Comparison of ENCODE assay signal across 20 cellular contexts in genomic region chr5:5291357-5291756, GRCh38.
DNase-seq lines count a peak whose midpoint lies in the region; ATAC-seq and TF ChIP-seq lines count a peak whose summit lies in the region.
"Had no signal": no experiment of that assay in that cellular context is flagged by ENCODE, and none has a peak within 500 bp of the region (broad histone marks: within the 10 kb centered on the region; RNA-seq: fewer than 3 reads in every experiment).

No MANE protein-coding gene starts in this region.

- H3K4me3 ChIP-seq in RWPE2 (ENCODE audit: severe bottlenecking): no peak overlapping the region
- H3K4me3 ChIP-seq in trophoblast cell (ENCODE audit: low read depth, low read length): no peak overlapping the region
- H3K4me3 ChIP-seq: lung, Peyer's patch, thoracic aorta had no signal

- H3K36me3 ChIP-seq in RWPE2 (ENCODE audit: low read depth): no peaks in the 10 kb centered on the region
- peaks cover 0 to 4% of the 10 kb centered on the region in 2 experiments for H3K36me3 ChIP-seq in trophoblast cell (ENCODE audit: control insufficient read depth in 1 of 2, insufficient read depth in 2 of 2, low read length in 2 of 2)
- H3K36me3 ChIP-seq: Peyer's patch, thoracic aorta had no signal

- H3K27me3 Mint-ChIP-seq in CD4-positive, alpha-beta T cell: no peaks in the 10 kb centered on the region
- H3K27me3 Mint-ChIP-seq: activated CD4-positive, alpha-beta T cell treated with anti-CD3 and anti-CD28 coated beads, Interleukin-2, amount 10 ng/mL, durations not matched to agents 24 days and 14 days; natural killer cell treated with Interleukin-12 subunit alpha and Interleukin-12 subunit beta and Interleukin-15 and Interleukin-18, amount 100 ng/mL, for 72 hours had no signal

- H2AFZ ChIP-seq in trophoblast cell (ENCODE audit: insufficient read depth, low read length, poor library complexity): no peak overlapping the region

- ATAC-seq in RWPE2 (ENCODE audit: low read depth): peak; percentile 15; the same call in 1 of the 3 replicates
- no peak for ATAC-seq in HG02759 (IDR thresholded peaks at IDR 0.05; ENCODE audit: unreplicated experiment)
- no peak for ATAC-seq in CD4-positive, alpha-beta T cell (ENCODE audit: poor library complexity)
- ATAC-seq: natural killer cell treated with Interleukin-12 subunit alpha and Interleukin-12 subunit beta and Interleukin-15 and Interleukin-18, amount 100 ng/mL, for 72 hours had no signal

- no peak overlapping the region for H2BK12ac ChIP-seq in trophoblast cell (ENCODE audit: low read length)

- H3K4ac ChIP-seq in trophoblast cell (ENCODE audit: low read depth, low read length): no peak overlapping the region

- no peak overlapping the region for H4K12ac ChIP-seq in trophoblast cell (ENCODE audit: low read depth, low read length)

- H3K9ac ChIP-seq in trophoblast cell (ENCODE audit: low read length): no peak overlapping the region

- H3K4me1 ChIP-seq in RWPE2 (ENCODE audit: insufficient read depth, poor library complexity, severe bottlenecking) (peaks cover 41% of the 10 kb centered on the region), trophoblast cell (ENCODE audit: control insufficient read depth in 1 of 2, insufficient read depth in 2 of 2, low read length in 2 of 2) (peaks cover 3 to 5% of the 10 kb centered on the region in 2 experiments)
- H3K4me1 ChIP-seq: Peyer's patch had no signal

- WGBS in trophoblast cell (ENCODE audit: extremely low coverage, insufficient coverage, insufficient read length): no CpG with 5 or more reads among the region's 7 CpGs

- POLR2A ChIA-PET in CD4-positive, alpha-beta T cell (lab: Charles Lee): no interaction called here

- DNase-seq in HK-2 (ENCODE audit: unreplicated experiment): peak; percentile 51
- DNase-seq in RWPE2 (ENCODE audit: low spot score): no peak
- peak; percentile 16 for DNase-seq in iris pigment epithelial cell (ENCODE audit: low read depth)
- DNase-seq in trophoblast cell: no peak
- no peak for DNase-seq in cerebellar cortex (ENCODE audit: low spot score)
- no peak for DNase-seq in NCI-H82 treated with DMSO at 0.1 percent for 48 hours (lab: John Stamatoyannopoulos, UW; ENCODE audit: unreplicated experiment)
- DNase-seq in CD4-positive, alpha-beta T cell: no peak
- DNase-seq: activated CD4-positive, alpha-beta T cell treated with anti-CD3 and anti-CD28 coated beads, Interleukin-2, amount 10 ng/mL, durations not matched to agents 24 days and 14 days; activated CD8-positive, alpha-beta memory T cell treated with anti-CD3 and anti-CD28 coated beads, Interleukin-2, amount 50 U/mL, for 48 hours; activated effector memory CD4-positive, alpha-beta T cell treated with anti-CD3 and anti-CD28 coated beads, Interleukin-2, amount 50 U/mL, for 16 hours; foreskin fibroblast; NCI-H1436; NCI-H2171; Peyer's patch; posterior cingulate gyrus; SW 1271 had no signal

- H3K23ac ChIP-seq in trophoblast cell (ENCODE audit: low read length): no peak overlapping the region

- H3K4me2 ChIP-seq in trophoblast cell (ENCODE audit: low read length): no peak overlapping the region

- no peaks in the 10 kb centered on the region for H3K27me3 ChIP-seq in RWPE2 (ENCODE audit: insufficient read depth, poor library complexity, severe bottlenecking)
- H3K27me3 ChIP-seq in trophoblast cell (ENCODE audit: insufficient read depth, low read length): no peaks in the 10 kb centered on the region
- H3K27me3 ChIP-seq in CD4-positive, alpha-beta T cell (ENCODE audit: control insufficient read depth, insufficient read depth, low read length): no peaks in the 10 kb centered on the region
- H3K27me3 ChIP-seq: Peyer's patch had no signal

- H3K27ac ChIP-seq in RWPE2 (ENCODE audit: poor library complexity, severe bottlenecking) (peak overlapping the region; percentile 82), trophoblast cell (ENCODE audit: low read depth, low read length) (no peak overlapping the region)
- H3K27ac ChIP-seq in CD4-positive, alpha-beta T cell (ENCODE audit: low read depth, low read length): no peak overlapping the region
- H3K27ac ChIP-seq: Peyer's patch, thoracic aorta had no signal

- peaks cover 12% of the 10 kb centered on the region for H3K79me1 ChIP-seq in trophoblast cell (ENCODE audit: low read length)

- H3K4me3 Mint-ChIP-seq in CD4-positive, alpha-beta T cell: no peak overlapping the region
- H3K4me3 Mint-ChIP-seq: activated CD4-positive, alpha-beta T cell treated with anti-CD3 and anti-CD28 coated beads, Interleukin-2, amount 10 ng/mL, durations not matched to agents 24 days and 14 days; natural killer cell treated with Interleukin-12 subunit alpha and Interleukin-12 subunit beta and Interleukin-15 and Interleukin-18, amount 100 ng/mL, for 72 hours had no signal

- H4K8ac ChIP-seq in trophoblast cell (ENCODE audit: low read depth, low read length): no peak overlapping the region

- intact Hi-C loops in CD4-positive, alpha-beta T cell (cut with DNase I, micrococcal nuclease): no loop called here

- no peak overlapping the region for H2AK5ac ChIP-seq in trophoblast cell (ENCODE audit: low read length)

- H3K27ac Mint-ChIP-seq in CD4-positive, alpha-beta T cell: no peak overlapping the region
- H3K27ac Mint-ChIP-seq: activated CD4-positive, alpha-beta T cell treated with anti-CD3 and anti-CD28 coated beads, Interleukin-2, amount 10 ng/mL, durations not matched to agents 24 days and 14 days; natural killer cell treated with Interleukin-12 subunit alpha and Interleukin-12 subunit beta and Interleukin-15 and Interleukin-18, amount 100 ng/mL, for 72 hours had no signal

- H3K79me2 ChIP-seq in trophoblast cell (ENCODE audit: control insufficient read depth, insufficient read depth, low read length, poor library complexity): no peaks in the 10 kb centered on the region

- H3K9me3 ChIP-seq in RWPE2 (ENCODE audit: severe bottlenecking): no peaks in the 10 kb centered on the region
- H3K9me3 ChIP-seq in trophoblast cell (ENCODE audit: insufficient read depth, low read depth, low read length): peaks cover 2% of the 10 kb centered on the region
- no peaks in the 10 kb centered on the region for H3K9me3 ChIP-seq in CD4-positive, alpha-beta T cell (ENCODE audit: control insufficient read depth, low read length)
- H3K9me3 ChIP-seq: Peyer's patch, thoracic aorta had no signal

- no peak overlapping the region for H4K91ac ChIP-seq in trophoblast cell (ENCODE audit: low read depth, low read length)

- H3K9me3 Mint-ChIP-seq in CD4-positive, alpha-beta T cell: peaks cover 2% of the 10 kb centered on the region
- H3K9me3 Mint-ChIP-seq: natural killer cell treated with Interleukin-12 subunit alpha and Interleukin-12 subunit beta and Interleukin-15 and Interleukin-18, amount 100 ng/mL, for 72 hours had no signal

- no peaks in the 10 kb centered on the region for H3K4me1 Mint-ChIP-seq in CD4-positive, alpha-beta T cell (ENCODE audit: low read depth)
- H3K4me1 Mint-ChIP-seq: activated CD4-positive, alpha-beta T cell treated with anti-CD3 and anti-CD28 coated beads, Interleukin-2, amount 10 ng/mL, durations not matched to agents 24 days and 14 days had no signal

- H3K18ac ChIP-seq in trophoblast cell (ENCODE audit: low read length): no peak overlapping the region

- no peak for TF ChIP-seq CTCF in RWPE2 (IDR thresholded peaks at IDR 0.05; ENCODE audit: poor library complexity, severe bottlenecking)
- TF ChIP-seq CTCF in CD4-positive, alpha-beta T cell (IDR thresholded peaks at IDR 0.05): no peak

- peak overlapping the region; percentile 54 for H2BK120ac ChIP-seq in trophoblast cell (ENCODE audit: insufficient read depth, low read length, poor library complexity)

- no peaks in the 10 kb centered on the region for H3K36me3 Mint-ChIP-seq in CD4-positive, alpha-beta T cell (ENCODE audit: low read depth)

- H2BK5ac ChIP-seq in trophoblast cell (ENCODE audit: low read depth, low read length, poor library complexity): no peak overlapping the region

- no peak overlapping the region for H3K14ac ChIP-seq in trophoblast cell (ENCODE audit: low read length)

- CTCF ChIA-PET in CD4-positive, alpha-beta T cell (lab: Charles Lee): no interaction called here

Comparison
In these comparisons a context has a peak if more than half of its experiments do, and no peak if none do; other contexts are left out.
1. DNase-seq: peak in HK-2 (single experiment) and iris pigment epithelial cell (single experiment); none in RWPE2 (single experiment), trophoblast cell (0 of 2), cerebellar cortex (single experiment), NCI-H82 treated with DMSO at 0.1 percent for 48 hours (single experiment) and CD4-positive, alpha-beta T cell (0 of 10).